In genomic region chr5:10606632-10607022, GRCh38 we compare ENCODE assay signal across 8 cellular contexts. TPM values are rescaled to one million over a fixed set of nuclear protein-coding genes. Genes with fewer than 3 reads are reported as not detected.
DNase-seq lines count a peak whose midpoint lies in the region; ATAC-seq and TF ChIP-seq lines count a peak whose summit lies in the region.
"Not testable (repeated sequence)": the region's sequence is repeated elsewhere in the genome, so short reads cannot be mapped to it uniquely, and the experiment has no call there.

No MANE protein-coding gene starts in this region.

- H3K9me2 ChIP-seq in Loucy (replicated peaks; ENCODE audit: low read depth, low read length) = not testable (repeated sequence)

- H3K27me3 ChIP-seq in Loucy (ENCODE audit: insufficient read depth, low read length, poor library complexity, severe bottlenecking); brain microvascular endothelial cell (replicated peaks); right cardiac atrium (ENCODE audit: control insufficient read depth, insufficient read depth); vagina: not testable (repeated sequence)

- H3K9me3 ChIP-seq in Loucy (ENCODE audit: insufficient read depth, low read depth, low read length); right cardiac atrium (ENCODE audit: control insufficient read depth, low read length); vagina: not testable (repeated sequence)

- not testable (repeated sequence) for H3F3A ChIP-seq in Loucy (ENCODE audit: low read depth)

- ATAC-seq in GM18498 (IDR thresholded peaks at IDR 0.05; ENCODE audit: unreplicated experiment) (peak; percentile 3), HG02885 (IDR thresholded peaks at IDR 0.05; ENCODE audit: poor library complexity, unreplicated experiment) (peak; percentile 5)
- ATAC-seq in WTC11, right cardiac atrium: not testable (repeated sequence)

- CTCF ChIA-PET in WTC11 (lab: Charles Lee) = interaction anchor here (0.6 to 3.0 kb wide), 5 partner anchors 21 to 154 kb away, joined by 3 to 32 read pairs (median 4); no protein-coding TSS in a partner anchor

- TF ChIP-seq POLR2A in vagina (IDR thresholded peaks at IDR 0.05) = not testable (repeated sequence)

- not testable (repeated sequence) for H3K4me3 Mint-ChIP-seq in WTC11; osteocyte (ENCODE audit: unreplicated experiment)

- POLR2A ChIA-PET in WTC11 (lab: Charles Lee) = not testable (repeated sequence)

- intact Hi-C loops in right cardiac atrium (cut with DNase I) = not testable (repeated sequence)
- intact Hi-C loops in vagina (cut with DNase I) = loop anchor here (5.0 kb wide), 1 partner anchor 39 kb away; no protein-coding TSS in a partner anchor

- not testable (repeated sequence) for H3K27me3 Mint-ChIP-seq in WTC11 (ENCODE audit: low read depth); osteocyte (ENCODE audit: unreplicated experiment)

- not testable (repeated sequence) for TF ChIP-seq CTCF in Loucy (conservative IDR thresholded peaks at IDR 0.05; ENCODE audit: low read length); WTC11 (IDR thresholded peaks at IDR 0.05); brain microvascular endothelial cell (IDR thresholded peaks at IDR 0.05; ENCODE audit: low read depth, low read length, missing control alignments); osteocyte (IDR thresholded peaks at IDR 0.05); vagina (IDR thresholded peaks at IDR 0.05)

- H3K4me1 Mint-ChIP-seq in WTC11 (peaks cover 27% of the 10 kb centered on the region), osteocyte (ENCODE audit: unreplicated experiment) (peaks cover 33% of the 10 kb centered on the region)

- H3K4me2 ChIP-seq in Loucy (ENCODE audit: low read depth, low read length, poor library complexity, severe bottlenecking) = peak overlapping the region; percentile 60

- not testable (repeated sequence) for H3K9ac ChIP-seq in Loucy (ENCODE audit: low read depth, low read length, poor library complexity, severe bottlenecking)

- peak overlapping the region; percentile 16 for H3K27ac ChIP-seq in brain microvascular endothelial cell
- H3K27ac ChIP-seq in right cardiac atrium (ENCODE audit: low read length) = peak overlapping the region; percentile 74
- peak overlapping the region; percentile 72 for H3K27ac ChIP-seq in vagina

- H3K9me3 Mint-ChIP-seq in WTC11; osteocyte (ENCODE audit: unreplicated experiment): not testable (repeated sequence)

- not testable (repeated sequence) for H3K36me3 Mint-ChIP-seq in WTC11; osteocyte (ENCODE audit: unreplicated experiment)

- WGBS in right cardiac atrium = 91% methylated on average over 9 of the region's 9 CpGs

- H3K27ac Mint-ChIP-seq in WTC11 = peak overlapping the region; percentile 17; the same call in 1 of the 2 replicates
- H3K27ac Mint-ChIP-seq in osteocyte (ENCODE audit: unreplicated experiment) = peak overlapping the region; percentile 74

- H3K79me2 ChIP-seq in Loucy (ENCODE audit: insufficient read depth, low read length) = not testable (repeated sequence)

- peak overlapping the region; percentile 48 for H3K4me3 ChIP-seq in Loucy (ENCODE audit: low read length, poor library complexity, severe bottlenecking)
- H3K4me3 ChIP-seq in brain microvascular endothelial cell (ENCODE audit: low read depth, low read length); right cardiac atrium (ENCODE audit: low read length); vagina: not testable (repeated sequence)

- in situ Hi-C loops in brain microvascular endothelial cell (cut with HindIII; ENCODE audit: low pct_ligation_motif_present, low sequenced_read_pairs) = not testable (repeated sequence)

- DNase-seq in WTC11 (ENCODE audit: low spot score); brain microvascular endothelial cell; right cardiac atrium; osteocyte (ENCODE audit: extremely low spot score, unreplicated experiment); vagina (ENCODE audit: extremely low spot score in 2 of 2): not testable (repeated sequence)

- H3K4me1 ChIP-seq in Loucy (ENCODE audit: insufficient read depth, low read length, poor library complexity, severe bottlenecking) (peaks cover 18% of the 10 kb centered on the region), vagina (peaks cover 30% of the 10 kb centered on the region)
- H3K4me1 ChIP-seq in right cardiac atrium (ENCODE audit: control insufficient read depth, insufficient read depth, low read length) = not testable (repeated sequence)

- H3K36me3 ChIP-seq in Loucy (ENCODE audit: insufficient read depth, low read length); brain microvascular endothelial cell (replicated peaks); vagina: not testable (repeated sequence)

- H4K20me1 ChIP-seq in Loucy (ENCODE audit: insufficient read depth, low read length, poor library complexity, severe bottlenecking) = not testable (repeated sequence)

- not testable (repeated sequence) for H2AFZ ChIP-seq in Loucy (ENCODE audit: low read length)

RNA-seq across cellular contexts. Expression of gene ANKRD33B, which starts 42.8 kb away (rescaled TPM):
- 5.4 to 9.2 TPM (median 5.9 TPM) in 3 replicates for total RNA-seq in WTC11 (2021)
- 1 to 10 TPM; 2.2 to 2.7 (median 2.4) TPM for total RNA-seq in right cardiac atrium
- 1.3 TPM for polyA plus RNA-seq in right cardiac atrium
- total RNA-seq in osteocyte = 0.83 and 0.94 TPM in 2 replicates
- 14.2 TPM for total RNA-seq in vagina

Comparison
In these comparisons a context has a peak if more than half of its experiments do, and no peak if none do; other contexts are left out.
1. H3K27ac ChIP-seq: peak in every context shown above with its lines; median percentile 74 in right cardiac atrium; 72 in vagina; 16 in brain microvascular endothelial cell.